ENCODE assay signal across 21 cellular contexts in the genomic region with DNA sequence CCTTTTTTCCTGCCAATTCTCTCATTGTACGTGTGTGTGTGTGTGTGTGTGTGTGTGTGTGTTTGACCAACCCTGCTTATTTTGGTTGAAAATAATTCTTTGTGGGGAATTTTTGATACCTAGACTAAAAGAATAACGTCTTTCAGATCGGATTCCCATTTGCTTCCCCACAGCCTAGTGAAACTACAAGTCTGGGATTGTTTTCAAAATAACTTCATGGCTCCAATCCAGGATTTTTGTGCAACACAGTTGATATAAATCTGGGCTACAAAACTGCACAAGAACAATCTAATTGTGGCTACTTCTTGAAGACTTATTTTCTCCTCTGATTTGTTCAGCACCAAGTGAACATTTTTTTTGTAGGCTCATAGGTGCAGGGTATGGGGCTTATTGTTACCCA.
DNase-seq lines count a peak whose midpoint lies in the region; ATAC-seq, FAIRE-seq and TF ChIP-seq lines count a peak whose summit lies in the region.
"Had no signal": no experiment of that assay in that cellular context is flagged by ENCODE, and none has a peak within 500 bp of the region (broad histone marks: within the 10 kb centered on the region; RNA-seq: fewer than 3 reads in every experiment).

No MANE protein-coding gene starts in this region.

- no peak for FAIRE-seq in urothelium cell line (lab: Jason Lieb, UNC)
- FAIRE-seq: GM18507, HepG2, RCC 7860 had no signal

- in situ Hi-C loops in mammary epithelial cell (cut with MboI; ENCODE audit: low sequenced_read_pairs in 2 of 2) = loop anchor here in 1 of 2 donors (25.0 kb wide), 1 partner anchor 127 kb away; no protein-coding TSS in a partner anchor

- no peaks in the 10 kb centered on the region for H3K9me3 ChIP-seq in mammary epithelial cell (replicated peaks; ENCODE audit: insufficient read depth, low read length)
- H3K9me3 ChIP-seq: BE2C had no signal

- WGBS in mammary epithelial cell (ENCODE audit: low coverage, missing lambda C conversion rate) = 0% methylated on average over 3 of the region's 3 CpGs

- no peaks in the 10 kb centered on the region for H3K36me3 Mint-ChIP-seq in MCF 10A (ENCODE audit: insufficient read depth, unreplicated experiment)
- no peaks in the 10 kb centered on the region for H3K36me3 Mint-ChIP-seq in activated CD8-positive, alpha-beta memory T cell treated with anti-CD3 and anti-CD28 coated beads, Interleukin-2, amount 10 ng/mL, durations not matched to agents 7 days and 5 days

- no peak overlapping the region for H3K4me2 ChIP-seq in mammary epithelial cell (ENCODE audit: insufficient read depth, low read depth, low read length)

- H3K4me1 Mint-ChIP-seq in MCF 10A (ENCODE audit: insufficient read depth, unreplicated experiment) = peaks cover 9% of the 10 kb centered on the region
- no peaks in the 10 kb centered on the region for H3K4me1 Mint-ChIP-seq in activated CD8-positive, alpha-beta memory T cell treated with anti-CD3 and anti-CD28 coated beads, Interleukin-2, amount 10 ng/mL, durations not matched to agents 7 days and 5 days

- TF ChIP-seq CTCF in MCF 10A (IDR thresholded peaks at IDR 0.05; ENCODE audit: unreplicated experiment) (no peak), mammary epithelial cell (conservative IDR thresholded peaks at IDR 0.05 in 1 of 2, IDR thresholded peaks at IDR 0.05 in 1 of 2; ENCODE audit: extremely low read depth in 1 of 2, insufficient read depth in 1 of 2, low read depth in 1 of 2, low read length in 2 of 2) (no peak), fibroblast of pulmonary artery (IDR thresholded peaks at IDR 0.05; ENCODE audit: low read length, missing control alignments) (no peak)

- H3K27me3 Mint-ChIP-seq in MCF 10A (ENCODE audit: insufficient read depth, unreplicated experiment) = no peaks in the 10 kb centered on the region
- H3K27me3 Mint-ChIP-seq in activated CD8-positive, alpha-beta memory T cell treated with anti-CD3 and anti-CD28 coated beads, Interleukin-2, amount 10 ng/mL, durations not matched to agents 7 days and 5 days = no peaks in the 10 kb centered on the region

- BruUV-seq in MCF 10A (replicated peaks; lab: Mats Ljungman, UMichigan) (no TSS peak), mammary epithelial cell (replicated peaks; lab: Mats Ljungman, UMichigan) (no TSS peak)

- no peaks in the 10 kb centered on the region for H3K4me1 ChIP-seq in mammary epithelial cell (ENCODE audit: insufficient read depth, low read length)
- H3K4me1 ChIP-seq: BE2C had no signal

- H3K4me3 Mint-ChIP-seq in MCF 10A (ENCODE audit: unreplicated experiment) = no peak overlapping the region
- no peak overlapping the region for H3K4me3 Mint-ChIP-seq in activated CD8-positive, alpha-beta memory T cell treated with anti-CD3 and anti-CD28 coated beads, Interleukin-2, amount 10 ng/mL, durations not matched to agents 7 days and 5 days
- H3K4me3 Mint-ChIP-seq: H9 had no signal

- no peaks in the 10 kb centered on the region for H3K36me3 ChIP-seq in mammary epithelial cell (ENCODE audit: insufficient read depth, low read length)
- H3K36me3 ChIP-seq: BE2C had no signal

- no peak overlapping the region for H2AFZ ChIP-seq in mammary epithelial cell (ENCODE audit: low read depth, low read length)

- no peaks in the 10 kb centered on the region for H4K20me1 ChIP-seq in mammary epithelial cell (ENCODE audit: insufficient read depth, low read length)

- no peak overlapping the region for H3K4me3 ChIP-seq in mammary epithelial cell (replicated peaks in 1 of 3; ENCODE audit: insufficient read depth in 1 of 3, low read depth in 2 of 3, low read length in 3 of 3)
- H3K4me3 ChIP-seq in fibroblast of pulmonary artery (replicated peaks; ENCODE audit: low read depth, low read length) = no peak overlapping the region

- H3K79me2 ChIP-seq in mammary epithelial cell (ENCODE audit: insufficient read depth, low read length) = no peaks in the 10 kb centered on the region

- no peaks in the 10 kb centered on the region for H3K27me3 ChIP-seq in mammary epithelial cell (ENCODE audit: insufficient read depth, low read length)
- H3K27me3 ChIP-seq: BE2C had no signal

- H3K9ac ChIP-seq in mammary epithelial cell (ENCODE audit: insufficient read depth, low read length) = no peak overlapping the region

- intact Hi-C loops in MCF 10A (cut with micrococcal nuclease) = loop anchor here (5.0 kb wide), 2 partner anchors 47 to 147 kb away; no protein-coding TSS in a partner anchor
- intact Hi-C loops in mammary epithelial cell (cut with micrococcal nuclease) = no loop called here

- DNase-seq in MCF 10A (ENCODE audit: unreplicated experiment) = peak; percentile 38
- DNase-seq in mammary epithelial cell = no peak
- peak; percentile 14 for DNase-seq in fibroblast of pulmonary artery (ENCODE audit: low read depth)
- peak; percentile 35 for DNase-seq in pons (ENCODE audit: low spot score)
- no peak for DNase-seq in NCI-H524 treated with DMSO at 0.1 percent for 48 hours (lab: John Stamatoyannopoulos, UW)
- no peak for DNase-seq in urothelium cell line (ENCODE audit: low spot score)
- no peak for DNase-seq in activated CD8-positive, alpha-beta memory T cell treated with anti-CD3 and anti-CD28 coated beads, Interleukin-2, amount 10 ng/mL, durations not matched to agents 7 days and 5 days
- DNase-seq: BE2C, DMS153, H9, Kasumi-1, MV-4-11, NCI-H1105, NCI-H1436 treated with DMSO at 0.1 percent for 48 hours, NCI-H187 treated with DMSO at 0.1 percent for 48 hours, NCI-H774, SIG-M5 had no signal

- no peak overlapping the region for H3K27ac Mint-ChIP-seq in MCF 10A (ENCODE audit: low read depth, unreplicated experiment)
- no peak overlapping the region for H3K27ac Mint-ChIP-seq in activated CD8-positive, alpha-beta memory T cell treated with anti-CD3 and anti-CD28 coated beads, Interleukin-2, amount 10 ng/mL, durations not matched to agents 7 days and 5 days
- H3K27ac Mint-ChIP-seq: H9 had no signal

- no peaks in the 10 kb centered on the region for H3K9me3 Mint-ChIP-seq in MCF 10A (ENCODE audit: unreplicated experiment)
- peaks cover 2% of the 10 kb centered on the region for H3K9me3 Mint-ChIP-seq in activated CD8-positive, alpha-beta memory T cell treated with anti-CD3 and anti-CD28 coated beads, Interleukin-2, amount 10 ng/mL, durations not matched to agents 7 days and 5 days (ENCODE audit: low read depth)
- H3K9me3 Mint-ChIP-seq: H9 had no signal

- POLR2A ChIA-PET in MCF 10A (lab: Yijun Ruan, JAX) = no interaction called here

- dilution Hi-C loops in mammary epithelial cell (cut with HindIII; ENCODE audit: low sequenced_read_pairs) = no loop called here

- H3K27ac ChIP-seq in mammary epithelial cell (ENCODE audit: insufficient read depth, low read depth, low read length) = no peak overlapping the region
- H3K27ac ChIP-seq: 22Rv1 had no signal

- CTCF ChIA-PET in MCF 10A (lab: Yijun Ruan, JAX) (no interaction called here), mammary epithelial cell (lab: Charles Lee; ENCODE audit: low non-redundant PET) (no interaction called here)
- CTCF ChIA-PET in activated CD8-positive, alpha-beta memory T cell treated with anti-CD3 and anti-CD28 coated beads, Interleukin-2, amount 10 ng/mL, durations not matched to agents 7 days and 5 days (lab: Charles Lee) = no interaction called here

- no peak for ATAC-seq in activated CD8-positive, alpha-beta memory T cell treated with anti-CD3 and anti-CD28 coated beads, Interleukin-2, amount 10 ng/mL, durations not matched to agents 7 days and 5 days
- ATAC-seq: HepG2 had no signal

Comparison
In these comparisons a context has a peak if more than half of its experiments do, and no peak if none do; other contexts are left out.
1. DNase-seq: peak in MCF 10A (single experiment), fibroblast of pulmonary artery (single experiment) and pons (single experiment); none in mammary epithelial cell (single experiment), NCI-H524 treated with DMSO at 0.1 percent for 48 hours (single experiment), urothelium cell line (single experiment) and activated CD8-positive, alpha-beta memory T cell treated with anti-CD3 and anti-CD28 coated beads, Interleukin-2, amount 10 ng/mL, durations not matched to agents 7 days and 5 days (single experiment).